Comparison of ENCODE assay signal across 1 cellular context in genomic region chr6:33410050-33410710, GRCh38.
TF ChIP-seq lines count a peak whose summit lies in the region.

No MANE protein-coding gene starts in this region.

TF ChIP-seq in HepG2, 621 proteins besides CTCF, POLR2A, EP300 and RAD21 (continued from another document and continues in another):
- TF ChIP-seq ZFYVE20 (CRISPR knock-in tag; IDR thresholded peaks at IDR 0.05; ENCODE audit: borderline replicate concordance, low read depth) = peak; percentile 94; the same call in 1 of the 2 replicates
- TF ChIP-seq ZSCAN21 (CRISPR knock-in tag; IDR thresholded peaks at IDR 0.05; ENCODE audit: borderline replicate concordance) = peak; percentile 99
- TF ChIP-seq FOXC1 (CRISPR knock-in tag; IDR thresholded peaks at IDR 0.05; ENCODE audit: borderline replicate concordance) = peak; percentile 98
- peak; percentile 87 for TF ChIP-seq RNF2 (conservative IDR thresholded peaks at IDR 0.05; ENCODE audit: low read depth)
- TF ChIP-seq ZNF646 (CRISPR knock-in tag; IDR thresholded peaks at IDR 0.05) = no peak
- TF ChIP-seq NCOA5 (CRISPR knock-in tag; IDR thresholded peaks at IDR 0.05) = 0 out of 2 replicates have a peak, but pooled peaks have one; percentile 58
- TF ChIP-seq HNRNPL (IDR thresholded peaks at IDR 0.05; ENCODE audit: low read depth, low read length) = 0 out of 2 replicates have a peak, but pooled peaks have one; percentile 35
- TF ChIP-seq MZF1 (CRISPR knock-in tag; IDR thresholded peaks at IDR 0.05; ENCODE audit: borderline replicate concordance) = no peak
- TF ChIP-seq NFIC (IDR thresholded peaks at IDR 0.05; ENCODE audit: low read length) = no peak
- TF ChIP-seq RBAK (CRISPR knock-in tag; IDR thresholded peaks at IDR 0.05) = no peak
- no peak; the same call in 1 of the 2 replicates for TF ChIP-seq ZMYM2 (CRISPR knock-in tag; IDR thresholded peaks at IDR 0.05)
- TF ChIP-seq, protein P1, sequence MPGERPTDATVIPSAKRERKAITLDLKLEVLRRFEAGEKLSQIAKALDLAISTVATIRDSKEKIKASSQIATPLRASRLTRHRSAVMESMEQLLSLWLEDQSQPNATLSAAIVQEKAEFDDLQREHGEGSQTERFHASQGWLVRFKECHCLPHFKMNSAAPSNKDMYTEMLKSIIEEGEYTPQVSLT (CRISPR knock-in tag; IDR thresholded peaks at IDR 0.05; ENCODE audit: borderline replicate concordance, low read depth) = no peak; the same call in 1 of the 2 replicates
- TF ChIP-seq, protein P2, sequence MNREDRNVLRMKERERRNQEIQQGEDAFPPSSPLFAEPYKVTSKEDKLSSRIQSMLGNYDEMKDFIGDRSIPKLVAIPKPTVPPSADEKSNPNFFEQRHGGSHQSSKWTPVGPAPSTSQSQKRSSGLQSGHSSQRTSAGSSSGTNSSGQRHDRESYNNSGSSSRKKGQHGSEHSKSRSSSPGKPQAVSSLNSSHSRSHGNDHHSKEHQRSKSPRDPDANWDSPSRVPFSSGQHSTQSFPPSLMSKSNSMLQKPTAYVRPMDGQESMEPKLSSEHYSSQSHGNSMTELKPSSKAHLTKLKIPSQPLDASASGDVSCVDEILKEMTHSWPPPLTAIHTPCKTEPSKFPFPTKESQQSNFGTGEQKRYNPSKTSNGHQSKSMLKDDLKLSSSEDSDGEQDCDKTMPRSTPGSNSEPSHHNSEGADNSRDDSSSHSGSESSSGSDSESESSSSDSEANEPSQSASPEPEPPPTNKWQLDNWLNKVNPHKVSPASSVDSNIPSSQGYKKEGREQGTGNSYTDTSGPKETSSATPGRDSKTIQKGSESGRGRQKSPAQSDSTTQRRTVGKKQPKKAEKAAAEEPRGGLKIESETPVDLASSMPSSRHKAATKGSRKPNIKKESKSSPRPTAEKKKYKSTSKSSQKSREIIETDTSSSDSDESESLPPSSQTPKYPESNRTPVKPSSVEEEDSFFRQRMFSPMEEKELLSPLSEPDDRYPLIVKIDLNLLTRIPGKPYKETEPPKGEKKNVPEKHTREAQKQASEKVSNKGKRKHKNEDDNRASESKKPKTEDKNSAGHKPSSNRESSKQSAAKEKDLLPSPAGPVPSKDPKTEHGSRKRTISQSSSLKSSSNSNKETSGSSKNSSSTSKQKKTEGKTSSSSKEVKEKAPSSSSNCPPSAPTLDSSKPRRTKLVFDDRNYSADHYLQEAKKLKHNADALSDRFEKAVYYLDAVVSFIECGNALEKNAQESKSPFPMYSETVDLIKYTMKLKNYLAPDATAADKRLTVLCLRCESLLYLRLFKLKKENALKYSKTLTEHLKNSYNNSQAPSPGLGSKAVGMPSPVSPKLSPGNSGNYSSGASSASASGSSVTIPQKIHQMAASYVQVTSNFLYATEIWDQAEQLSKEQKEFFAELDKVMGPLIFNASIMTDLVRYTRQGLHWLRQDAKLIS (CRISPR knock-in tag; IDR thresholded peaks at IDR 0.05) = no peak
- TF ChIP-seq HMGXB4 (CRISPR knock-in tag; IDR thresholded peaks at IDR 0.05; ENCODE audit: borderline replicate concordance in 1 of 2, low read depth in 1 of 2) = peak; percentile 72 to 91
- TF ChIP-seq ZNF124 (CRISPR knock-in tag; IDR thresholded peaks at IDR 0.05) = peak; percentile 92
- TF ChIP-seq AGO2 (optimal IDR thresholded peaks at IDR 0.05; ENCODE audit: low read depth, low read length) = peak; percentile 100
- TF ChIP-seq NR2F1 (CRISPR knock-in tag; IDR thresholded peaks at IDR 0.05) = no peak
- TF ChIP-seq ZNF205 (CRISPR knock-in tag; IDR thresholded peaks at IDR 0.05) = peak; percentile 75; the same call in 1 of the 2 replicates
- peak; percentile 100 for TF ChIP-seq REL (CRISPR knock-in tag; conservative IDR thresholded peaks at IDR 0.05)
- TF ChIP-seq ZNF577 (CRISPR knock-in tag; IDR thresholded peaks at IDR 0.05; ENCODE audit: borderline replicate concordance, low read depth) = no peak
- TF ChIP-seq, protein P3, sequence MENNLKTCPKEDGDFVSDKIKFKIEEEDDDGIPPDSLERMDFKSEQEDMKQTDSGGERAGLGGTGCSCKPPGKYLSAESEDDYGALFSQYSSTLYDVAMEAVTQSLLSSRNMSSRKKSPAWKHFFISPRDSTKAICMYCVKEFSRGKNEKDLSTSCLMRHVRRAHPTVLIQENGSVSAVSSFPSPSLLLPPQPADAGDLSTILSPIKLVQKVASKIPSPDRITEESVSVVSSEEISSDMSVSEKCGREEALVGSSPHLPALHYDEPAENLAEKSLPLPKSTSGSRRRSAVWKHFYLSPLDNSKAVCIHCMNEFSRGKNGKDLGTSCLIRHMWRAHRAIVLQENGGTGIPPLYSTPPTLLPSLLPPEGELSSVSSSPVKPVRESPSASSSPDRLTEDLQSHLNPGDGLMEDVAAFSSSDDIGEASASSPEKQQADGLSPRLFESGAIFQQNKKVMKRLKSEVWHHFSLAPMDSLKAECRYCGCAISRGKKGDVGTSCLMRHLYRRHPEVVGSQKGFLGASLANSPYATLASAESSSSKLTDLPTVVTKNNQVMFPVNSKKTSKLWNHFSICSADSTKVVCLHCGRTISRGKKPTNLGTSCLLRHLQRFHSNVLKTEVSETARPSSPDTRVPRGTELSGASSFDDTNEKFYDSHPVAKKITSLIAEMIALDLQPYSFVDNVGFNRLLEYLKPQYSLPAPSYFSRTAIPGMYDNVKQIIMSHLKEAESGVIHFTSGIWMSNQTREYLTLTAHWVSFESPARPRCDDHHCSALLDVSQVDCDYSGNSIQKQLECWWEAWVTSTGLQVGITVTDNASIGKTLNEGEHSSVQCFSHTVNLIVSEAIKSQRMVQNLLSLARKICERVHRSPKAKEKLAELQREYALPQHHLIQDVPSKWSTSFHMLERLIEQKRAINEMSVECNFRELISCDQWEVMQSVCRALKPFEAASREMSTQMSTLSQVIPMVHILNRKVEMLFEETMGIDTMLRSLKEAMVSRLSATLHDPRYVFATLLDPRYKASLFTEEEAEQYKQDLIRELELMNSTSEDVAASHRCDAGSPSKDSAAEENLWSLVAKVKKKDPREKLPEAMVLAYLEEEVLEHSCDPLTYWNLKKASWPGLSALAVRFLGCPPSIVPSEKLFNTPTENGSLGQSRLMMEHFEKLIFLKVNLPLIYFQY (CRISPR knock-in tag; IDR thresholded peaks at IDR 0.05; ENCODE audit: borderline replicate concordance) = 0 out of 2 replicates have a peak, but pooled peaks have one; percentile 70
- peak; percentile 65 for TF ChIP-seq HOMEZ (CRISPR knock-in tag; IDR thresholded peaks at IDR 0.05; ENCODE audit: low read depth)
- TF ChIP-seq ZFP36 (IDR thresholded peaks at IDR 0.05; ENCODE audit: borderline replicate concordance, low read depth, low read length, partially characterized antibody) = no peak
- TF ChIP-seq ZNF703 (CRISPR knock-in tag; IDR thresholded peaks at IDR 0.05; ENCODE audit: borderline replicate concordance) = no peak
- TF ChIP-seq TBX2 (CRISPR knock-in tag; IDR thresholded peaks at IDR 0.05; ENCODE audit: borderline replicate concordance) = peak; percentile 95
- peak; percentile 66; the same call in 1 of the 2 replicates for TF ChIP-seq ZNF362 (CRISPR knock-in tag; IDR thresholded peaks at IDR 0.05; ENCODE audit: borderline replicate concordance)
- TF ChIP-seq ZFY (CRISPR knock-in tag; IDR thresholded peaks at IDR 0.05) = no peak; the same call in none of the 2 replicates
- no peak for TF ChIP-seq MTA3 (CRISPR knock-in tag; IDR thresholded peaks at IDR 0.05)
